In the genomic region with DNA sequence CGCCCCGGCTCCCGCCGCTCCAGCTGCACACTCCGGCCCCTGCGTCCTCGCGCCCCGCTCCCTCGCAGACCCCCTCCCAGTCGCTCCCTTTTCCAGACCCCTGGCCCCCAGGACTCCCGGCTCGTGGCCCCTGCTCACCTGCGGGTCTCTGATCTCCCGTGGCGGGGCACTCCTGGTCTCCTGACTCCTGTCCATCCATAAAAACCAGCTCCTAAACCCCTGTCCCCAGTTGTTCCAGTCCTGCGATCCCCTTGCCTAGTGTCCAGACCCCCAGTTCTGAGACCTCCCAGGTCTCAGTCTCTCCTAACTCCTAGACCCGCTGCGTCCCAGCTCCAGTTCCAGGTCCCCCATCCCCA, we compare ENCODE assay signal across 1 cellular context.
TF ChIP-seq lines count a peak whose summit lies in the region.

No MANE protein-coding gene starts in this region.

TF ChIP-seq in H1, 55 proteins besides CTCF, POLR2A, EP300 and RAD21:
- no peak for TF ChIP-seq NANOG (IDR thresholded peaks at IDR 0.05; ENCODE audit: insufficient read depth, low read depth, low read length, poor library complexity, severe bottlenecking)
- no peak for TF ChIP-seq BRCA1 (IDR thresholded peaks at IDR 0.05; ENCODE audit: low read depth, low read length)
- no peak for TF ChIP-seq TAF7 (optimal IDR thresholded peaks at IDR 0.05; ENCODE audit: borderline replicate concordance, low read depth, low read length)
- TF ChIP-seq ASH2L (IDR thresholded peaks at IDR 0.05; ENCODE audit: low read length): peak; percentile 63
- TF ChIP-seq HDAC2 (IDR thresholded peaks at IDR 0.05; ENCODE audit: borderline replicate concordance in 1 of 2, low read depth in 2 of 2, low read length in 2 of 2): no peak
- peak in 1 of 2 experiments; percentile 57; a peak in 2 of 4 replicates for TF ChIP-seq SIN3A (conservative IDR thresholded peaks at IDR 0.05 in 1 of 2, IDR thresholded peaks at IDR 0.05 in 1 of 2; ENCODE audit: low read depth in 1 of 2, low read length in 2 of 2)
